In the genomic region with DNA sequence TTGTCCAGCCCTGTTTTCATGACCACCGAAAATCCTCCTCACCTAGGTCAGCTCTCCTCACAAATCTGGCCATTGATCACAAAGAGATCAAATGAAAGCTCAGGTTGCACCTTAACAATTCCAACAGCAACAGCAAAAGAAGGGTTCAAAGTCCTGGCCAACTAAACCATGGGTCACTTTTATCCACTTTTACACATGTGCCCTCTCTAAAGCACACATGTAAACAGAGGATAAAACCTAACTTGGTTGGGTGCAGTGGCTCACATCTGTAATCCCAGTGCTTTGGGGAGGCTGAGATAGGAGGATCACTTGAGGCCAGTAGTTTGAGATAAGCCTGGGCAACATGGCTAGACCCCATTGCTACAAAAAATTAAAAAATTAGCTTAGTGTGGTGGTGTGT, we compare ENCODE assay signal across 1 cellular context.
TF ChIP-seq lines count a peak whose summit lies in the region.

No MANE protein-coding gene starts in this region.

TF ChIP-seq in HepG2, 621 proteins besides CTCF, POLR2A, EP300 and RAD21 (continued from another document):
- TF ChIP-seq, protein P1, sequence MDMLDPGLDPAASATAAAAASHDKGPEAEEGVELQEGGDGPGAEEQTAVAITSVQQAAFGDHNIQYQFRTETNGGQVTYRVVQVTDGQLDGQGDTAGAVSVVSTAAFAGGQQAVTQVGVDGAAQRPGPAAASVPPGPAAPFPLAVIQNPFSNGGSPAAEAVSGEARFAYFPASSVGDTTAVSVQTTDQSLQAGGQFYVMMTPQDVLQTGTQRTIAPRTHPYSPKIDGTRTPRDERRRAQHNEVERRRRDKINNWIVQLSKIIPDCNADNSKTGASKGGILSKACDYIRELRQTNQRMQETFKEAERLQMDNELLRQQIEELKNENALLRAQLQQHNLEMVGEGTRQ (IDR thresholded peaks at IDR 0.05; ENCODE audit: low read depth, low read length) = no peak
- TF ChIP-seq, protein P1 (CRISPR knock-in tag; IDR thresholded peaks at IDR 0.05; ENCODE audit: borderline replicate concordance) = no peak
- TF ChIP-seq CENPT (CRISPR knock-in tag; IDR thresholded peaks at IDR 0.05; ENCODE audit: low read depth) = no peak
- no peak for TF ChIP-seq ATF1 (CRISPR knock-in tag; IDR thresholded peaks at IDR 0.05)
- TF ChIP-seq, protein P2, sequence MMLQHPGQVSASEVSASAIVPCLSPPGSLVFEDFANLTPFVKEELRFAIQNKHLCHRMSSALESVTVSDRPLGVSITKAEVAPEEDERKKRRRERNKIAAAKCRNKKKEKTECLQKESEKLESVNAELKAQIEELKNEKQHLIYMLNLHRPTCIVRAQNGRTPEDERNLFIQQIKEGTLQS (CRISPR knock-in tag; IDR thresholded peaks at IDR 0.05) = no peak
- TF ChIP-seq, protein P3, sequence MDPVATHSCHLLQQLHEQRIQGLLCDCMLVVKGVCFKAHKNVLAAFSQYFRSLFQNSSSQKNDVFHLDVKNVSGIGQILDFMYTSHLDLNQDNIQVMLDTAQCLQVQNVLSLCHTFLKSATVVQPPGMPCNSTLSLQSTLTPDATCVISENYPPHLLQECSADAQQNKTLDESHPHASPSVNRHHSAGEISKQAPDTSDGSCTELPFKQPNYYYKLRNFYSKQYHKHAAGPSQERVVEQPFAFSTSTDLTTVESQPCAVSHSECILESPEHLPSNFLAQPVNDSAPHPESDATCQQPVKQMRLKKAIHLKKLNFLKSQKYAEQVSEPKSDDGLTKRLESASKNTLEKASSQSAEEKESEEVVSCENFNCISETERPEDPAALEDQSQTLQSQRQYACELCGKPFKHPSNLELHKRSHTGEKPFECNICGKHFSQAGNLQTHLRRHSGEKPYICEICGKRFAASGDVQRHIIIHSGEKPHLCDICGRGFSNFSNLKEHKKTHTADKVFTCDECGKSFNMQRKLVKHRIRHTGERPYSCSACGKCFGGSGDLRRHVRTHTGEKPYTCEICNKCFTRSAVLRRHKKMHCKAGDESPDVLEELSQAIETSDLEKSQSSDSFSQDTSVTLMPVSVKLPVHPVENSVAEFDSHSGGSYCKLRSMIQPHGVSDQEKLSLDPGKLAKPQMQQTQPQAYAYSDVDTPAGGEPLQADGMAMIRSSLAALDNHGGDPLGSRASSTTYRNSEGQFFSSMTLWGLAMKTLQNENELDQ (CRISPR knock-in tag; IDR thresholded peaks at IDR 0.05; ENCODE audit: borderline replicate concordance) = no peak
- no peak; the same call in 1 of the 2 replicates for TF ChIP-seq FOXO1 (CRISPR knock-in tag; IDR thresholded peaks at IDR 0.05)
- no peak for TF ChIP-seq ZSCAN12 (CRISPR knock-in tag; IDR thresholded peaks at IDR 0.05)
- TF ChIP-seq FOXP1 (IDR thresholded peaks at IDR 0.05) = no peak
- 0 out of 2 replicates have a peak, but pooled peaks have one; percentile 29 for TF ChIP-seq FOXP1 (CRISPR knock-in tag; IDR thresholded peaks at IDR 0.05)
